Comparison of ENCODE assay signal across 11 cellular contexts in the genomic region with DNA sequence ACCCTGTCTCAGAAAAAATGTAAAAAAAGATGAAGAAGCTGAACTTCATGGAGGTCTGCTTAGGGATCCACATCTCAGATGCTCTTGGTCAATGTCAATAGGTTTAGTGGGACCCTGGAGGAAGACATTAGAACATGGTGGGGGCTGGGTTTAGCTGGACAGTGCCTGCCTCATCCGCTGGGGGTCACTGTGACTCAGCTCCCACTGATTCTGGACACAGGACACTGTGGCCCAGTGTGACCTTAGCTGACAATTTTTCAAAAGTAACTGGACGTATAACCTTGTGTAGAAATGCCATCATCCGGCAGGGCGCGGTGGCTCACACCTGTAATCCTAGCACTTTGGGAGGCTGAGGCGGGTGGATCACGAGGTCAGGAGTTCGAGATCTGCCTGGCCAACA. TPM values are rescaled to one million over a fixed set of nuclear protein-coding genes. Genes with fewer than 3 reads are reported as not detected.
A peak's percentile ranks its signal among the peaks of the same experiment; 100 is the strongest.
DNase-seq lines count a peak whose midpoint lies in the region; ATAC-seq and TF ChIP-seq lines count a peak whose summit lies in the region.
"Had no signal": no experiment of that assay in that cellular context is flagged by ENCODE, and none has a peak within 500 bp of the region (broad histone marks: within the 10 kb centered on the region; RNA-seq: fewer than 3 reads in every experiment).

No MANE protein-coding gene starts in this region.

- no peaks in the 10 kb centered on the region for H3K9me3 ChIP-seq in PC-9 (ENCODE audit: insufficient read depth, low read depth)
- no peaks in the 10 kb centered on the region for H3K9me3 ChIP-seq in fibroblast of lung (ENCODE audit: control insufficient read depth, insufficient read depth, low read depth, low read length)
- H3K9me3 ChIP-seq: vagina had no signal

- no TSS peak for BruUV-seq in PC-9 (replicated peaks; lab: Mats Ljungman, UMichigan)

- H3K36me3 ChIP-seq in PC-9 (ENCODE audit: low read depth) (no peaks in the 10 kb centered on the region), fibroblast of lung (ENCODE audit: control insufficient read depth, insufficient read depth, low read length) (no peaks in the 10 kb centered on the region)
- H3K36me3 ChIP-seq: vagina had no signal

- peak; percentile 61 for TF ChIP-seq CTCF in GM12865 (IDR thresholded peaks at IDR 0.05; ENCODE audit: insufficient read depth, low read depth, low read length, missing control alignments)
- TF ChIP-seq CTCF in PC-9 (conservative IDR thresholded peaks at IDR 0.05) = peak; percentile 55; the same call in 1 of the 2 replicates
- TF ChIP-seq CTCF in fibroblast of lung (conservative IDR thresholded peaks at IDR 0.05 in 1 of 2, IDR thresholded peaks at IDR 0.05 in 1 of 2; ENCODE audit: low read depth in 1 of 2, low read length in 2 of 2) = peak; percentile 14 to 40
- TF ChIP-seq CTCF in retinal pigment epithelial cell (conservative IDR thresholded peaks at IDR 0.05; ENCODE audit: low read depth, low read length) = peak; percentile 45

- H3K9me2 ChIP-seq in PC-9 (ENCODE audit: insufficient read depth) = no peaks in the 10 kb centered on the region

- H4K20me1 ChIP-seq in PC-9 (ENCODE audit: insufficient read depth) (no peaks in the 10 kb centered on the region), fibroblast of lung (ENCODE audit: control insufficient read depth, extremely low read depth, insufficient read depth, low read length) (no peaks in the 10 kb centered on the region)

- H3K4me3 ChIP-seq in GM12865 (ENCODE audit: low read depth, low read length) (no peak overlapping the region), PC-9 (no peak overlapping the region), fibroblast of lung (replicated peaks in 1 of 4; ENCODE audit: control extremely low read depth in 1 of 4, insufficient read depth in 1 of 4, low read depth in 3 of 4, low read length in 4 of 4) (no peak overlapping the region), retinal pigment epithelial cell (ENCODE audit: low read length) (no peak overlapping the region)
- H3K4me3 ChIP-seq: vagina had no signal

- H3K4me1 ChIP-seq in PC-9 (replicated peaks; ENCODE audit: insufficient read depth) (peaks cover 10% of the 10 kb centered on the region), fibroblast of lung (ENCODE audit: control insufficient read depth, extremely low read depth, insufficient read depth, low read length) (peaks cover 4% of the 10 kb centered on the region)

- DNase-seq in GM12865 (ENCODE audit: low read depth) (no peak), PC-9 (no peak), fibroblast of lung (ENCODE audit: low read depth in 2 of 2) (no peak), retinal pigment epithelial cell (ENCODE audit: low read depth) (no peak), NCI-H226 (no peak)
- DNase-seq in activated T-helper 2 cell treated with anti-CD3 and anti-CD28 coated beads, Interferon-gamma antibody, Interleukin-2, Interleukin-4, amounts not matched to agents 10 μg/mL and 5 μg/mL and 100 μg/mL, durations not matched to agents 14 hours and 24 hours and 36 hours (ENCODE audit: low spot score) = no peak
- DNase-seq: NCI-H510A treated with DMSO at 0.1 percent for 48 hours had no signal

- H3K27me3 Mint-ChIP-seq in activated T-helper 2 cell treated with anti-CD3 and anti-CD28 coated beads, Interferon-gamma antibody, Interleukin-2, Interleukin-4, amounts not matched to agents 10 μg/mL and 5 μg/mL and 100 μg/mL, durations not matched to agents 14 hours and 24 hours and 36 hours (ENCODE audit: low read depth) = peaks cover 18% of the 10 kb centered on the region

- peaks cover 17% of the 10 kb centered on the region for H3K27me3 ChIP-seq in PC-9 (ENCODE audit: insufficient read depth, low read depth)
- H3K27me3 ChIP-seq in fibroblast of lung (ENCODE audit: control insufficient read depth, insufficient read depth, low read length) = peaks cover 13% of the 10 kb centered on the region
- H3K27me3 ChIP-seq: vagina had no signal

- no peaks in the 10 kb centered on the region for H3K36me3 Mint-ChIP-seq in activated T-helper 2 cell treated with anti-CD3 and anti-CD28 coated beads, Interferon-gamma antibody, Interleukin-2, Interleukin-4, amounts not matched to agents 10 μg/mL and 5 μg/mL and 100 μg/mL, durations not matched to agents 14 hours and 24 hours and 36 hours (ENCODE audit: low read depth)

- no peaks in the 10 kb centered on the region for H3K79me2 ChIP-seq in PC-9 (ENCODE audit: low read depth)
- H3K79me2 ChIP-seq in fibroblast of lung (ENCODE audit: control insufficient read depth, insufficient read depth, low read length) = no peaks in the 10 kb centered on the region

- H3K4me1 Mint-ChIP-seq in activated T-helper 2 cell treated with anti-CD3 and anti-CD28 coated beads, Interferon-gamma antibody, Interleukin-2, Interleukin-4, amounts not matched to agents 10 μg/mL and 5 μg/mL and 100 μg/mL, durations not matched to agents 14 hours and 24 hours and 36 hours (ENCODE audit: low read depth) = peaks cover 7% of the 10 kb centered on the region

- peaks cover 12% of the 10 kb centered on the region; the same call in 1 of the 2 replicates for H3F3A ChIP-seq in PC-9 (ENCODE audit: insufficient read depth, low read depth)

- intact Hi-C loops in PC-9 (cut with micrococcal nuclease; ENCODE audit: unreplicated experiment) = no loop called here
- intact Hi-C loops in activated T-helper 2 cell treated with anti-CD3 and anti-CD28 coated beads, Interferon-gamma antibody, Interleukin-2, Interleukin-4, amounts not matched to agents 10 μg/mL and 5 μg/mL and 100 μg/mL, durations not matched to agents 14 hours and 24 hours and 36 hours (cut with micrococcal nuclease) = no loop called here

- ATAC-seq in GM18907 (IDR thresholded peaks at IDR 0.05; ENCODE audit: unreplicated experiment) (no peak), HG02763 (IDR thresholded peaks at IDR 0.05; ENCODE audit: unreplicated experiment) (no peak)

- H3K4me2 ChIP-seq in PC-9 (no peak overlapping the region), fibroblast of lung (ENCODE audit: extremely low read depth, insufficient read depth, low read length) (no peak overlapping the region)

- H3K27ac Mint-ChIP-seq in activated T-helper 2 cell treated with anti-CD3 and anti-CD28 coated beads, Interferon-gamma antibody, Interleukin-2, Interleukin-4, amounts not matched to agents 10 μg/mL and 5 μg/mL and 100 μg/mL, durations not matched to agents 14 hours and 24 hours and 36 hours = no peak overlapping the region

- no peak overlapping the region for H3K4me3 Mint-ChIP-seq in activated T-helper 2 cell treated with anti-CD3 and anti-CD28 coated beads, Interferon-gamma antibody, Interleukin-2, Interleukin-4, amounts not matched to agents 10 μg/mL and 5 μg/mL and 100 μg/mL, durations not matched to agents 14 hours and 24 hours and 36 hours (ENCODE audit: low read depth)

- H2AFZ ChIP-seq in PC-9 (no peak overlapping the region), fibroblast of lung (ENCODE audit: low read length) (no peak overlapping the region)

- H3K9me3 Mint-ChIP-seq in activated T-helper 2 cell treated with anti-CD3 and anti-CD28 coated beads, Interferon-gamma antibody, Interleukin-2, Interleukin-4, amounts not matched to agents 10 μg/mL and 5 μg/mL and 100 μg/mL, durations not matched to agents 14 hours and 24 hours and 36 hours = no peaks in the 10 kb centered on the region

- H3K27ac ChIP-seq in PC-9 = no peak overlapping the region
- H3K27ac ChIP-seq in fibroblast of lung (ENCODE audit: insufficient read depth, low read length) = no peak overlapping the region
- H3K27ac ChIP-seq: vagina had no signal

- POLR2A ChIA-PET in PC-9 (lab: Charles Lee; ENCODE audit: unreplicated experiment) = no interaction called here

- no peak overlapping the region for H3K9ac ChIP-seq in fibroblast of lung (ENCODE audit: insufficient read depth, low read length)

- CTCF ChIA-PET in PC-9 (lab: Charles Lee) = no interaction called here

RNA-seq across cellular contexts. Expression of a gene that starts 7.3 kb away (rescaled TPM):
- total RNA-seq in PC-9 (2021) (171 and 193 TPM in 2 replicates), fibroblast of lung (23.1 and 30.8 TPM in 2 replicates)
- polyA plus RNA-seq in fibroblast of lung = 106 and 173 TPM in 2 replicates
- 114 and 189 TPM in 2 replicates for polyA plus RNA-seq in fibroblast of lung (2012)
- 24.5 and 40.5 TPM in 2 replicates for polyA minus RNA-seq in fibroblast of lung (ENCODE audit: low replicate concordance)
- total RNA-seq in activated T-helper 2 cell treated with anti-CD3 and anti-CD28 coated beads, Interferon-gamma antibody, Interleukin-2, Interleukin-4, amounts not matched to agents 10 μg/mL and 5 μg/mL and 100 μg/mL, durations not matched to agents 14 hours and 24 hours and 36 hours = 393 and 403 TPM in 2 replicates

RNA-seq across cellular contexts. Expression of a gene that starts 9.8 kb away (rescaled TPM):
- total RNA-seq in PC-9 (2021) (not detected in 2 replicates), fibroblast of lung (under 0.01 TPM in 2 replicates)
- not detected in 2 replicates for polyA plus RNA-seq in fibroblast of lung
- not detected in 2 replicates for polyA plus RNA-seq in fibroblast of lung (2012)
- polyA minus RNA-seq in fibroblast of lung (ENCODE audit: low replicate concordance) = not detected in 2 replicates
- not detected in 2 replicates for total RNA-seq in activated T-helper 2 cell treated with anti-CD3 and anti-CD28 coated beads, Interferon-gamma antibody, Interleukin-2, Interleukin-4, amounts not matched to agents 10 μg/mL and 5 μg/mL and 100 μg/mL, durations not matched to agents 14 hours and 24 hours and 36 hours
- total RNA-seq: LHCN-M2, vagina had no signal

RNA-seq across cellular contexts. Expression of a gene that starts 35.6 kb away (rescaled TPM):
- 61.3 and 73.7 TPM in 2 replicates for total RNA-seq in PC-9 (2021)
- 28.8 and 44.8 TPM in 2 replicates for total RNA-seq in fibroblast of lung
- polyA plus RNA-seq in fibroblast of lung = 15.9 and 18.1 TPM in 2 replicates
- polyA plus RNA-seq in fibroblast of lung (2012) = 16.3 and 17.5 TPM in 2 replicates
- polyA minus RNA-seq in fibroblast of lung (ENCODE audit: low replicate concordance) = 31.6 and 39.2 TPM in 2 replicates
- total RNA-seq in activated T-helper 2 cell treated with anti-CD3 and anti-CD28 coated beads, Interferon-gamma antibody, Interleukin-2, Interleukin-4, amounts not matched to agents 10 μg/mL and 5 μg/mL and 100 μg/mL, durations not matched to agents 14 hours and 24 hours and 36 hours = 87.4 and 92.0 TPM in 2 replicates

RNA-seq across cellular contexts. Expression of a gene that starts 43.3 kb away (rescaled TPM):
- 221 and 229 TPM in 2 replicates for total RNA-seq in PC-9 (2021)
- total RNA-seq in fibroblast of lung = 85.7 and 91.4 TPM in 2 replicates
- 78.3 and 133 TPM in 2 replicates for polyA plus RNA-seq in fibroblast of lung
- polyA plus RNA-seq in fibroblast of lung (2012) = 139 and 213 TPM in 2 replicates
- polyA minus RNA-seq in fibroblast of lung (ENCODE audit: low replicate concordance) = 78.4 and 89.5 TPM in 2 replicates
- 221 and 228 TPM in 2 replicates for total RNA-seq in activated T-helper 2 cell treated with anti-CD3 and anti-CD28 coated beads, Interferon-gamma antibody, Interleukin-2, Interleukin-4, amounts not matched to agents 10 μg/mL and 5 μg/mL and 100 μg/mL, durations not matched to agents 14 hours and 24 hours and 36 hours
